Comparison of ENCODE assay signal across 20 cellular contexts in genomic region chr11:117610901-117611300, GRCh38.
DNase-seq lines count a peak whose midpoint lies in the region; ATAC-seq lines count a peak whose summit lies in the region.
"Had no signal": no experiment of that assay in that cellular context is flagged by ENCODE, and none has a peak within 500 bp of the region (broad histone marks: within the 10 kb centered on the region; RNA-seq: fewer than 3 reads in every experiment).

No MANE protein-coding gene starts in this region.

- intact Hi-C loops in sciatic nerve (cut with DNase I): no loop called here

- peak; percentile 8 for DNase-seq in NCI-H748 (lab: John Stamatoyannopoulos, UW; ENCODE audit: unreplicated experiment)
- DNase-seq in NCI-H748 treated with DMSO at 0.1 percent for 48 hours (lab: John Stamatoyannopoulos, UW): no peak
- DNase-seq in NCI-H146 treated with DMSO at 0.1 percent for 48 hours (lab: John Stamatoyannopoulos, UW; ENCODE audit: unreplicated experiment): peak; percentile 86
- peak; percentile 0 for DNase-seq in SK-MEL-5 (ENCODE audit: low read depth, low spot score)
- DNase-seq in sciatic nerve (ENCODE audit: low spot score): peak; percentile 26
- DNase-seq in AG08395 (ENCODE audit: low spot score): no peak
- DNase-seq: activated CD4-positive, alpha-beta memory T cell treated with anti-CD3 and anti-CD28 coated beads, Interleukin-2, amount 10 ng/mL, durations not matched to agents 7 days and 5 days; DMS53; effector CD4-positive, alpha-beta T cell; heart right ventricle; left colon; NCI-H1105; NCI-H2171; NCI-H82; psoas muscle; SJCRH30; T-helper 1 cell; upper lobe of left lung had no signal

- ATAC-seq in sciatic nerve (no peak), GM21619 (IDR thresholded peaks at IDR 0.05; ENCODE audit: unreplicated experiment) (no peak), GM19455 (IDR thresholded peaks at IDR 0.05; ENCODE audit: unreplicated experiment) (no peak)
- ATAC-seq: heart right ventricle, left colon, psoas muscle had no signal

- in situ Hi-C loops in SK-MEL-5 (cut with HindIII; ENCODE audit: low pct_unique_long_range_greater_than_20kb, low sequenced_read_pairs): no loop called here

Comparison
In these comparisons a context has a peak if more than half of its experiments do, and no peak if none do; other contexts are left out.
1. DNase-seq: peak in NCI-H748 (single experiment), NCI-H146 treated with DMSO at 0.1 percent for 48 hours (single experiment), SK-MEL-5 (single experiment) and sciatic nerve (single experiment); none in NCI-H748 treated with DMSO at 0.1 percent for 48 hours (single experiment) and AG08395 (single experiment).